13 cellular contexts compared by ENCODE assay signal in genomic region chr4:4578981-4579380, GRCh38.
"Had no signal": no experiment of that assay in that cellular context is flagged by ENCODE, and none has a peak within 500 bp of the region (broad histone marks: within the 10 kb centered on the region; RNA-seq: fewer than 3 reads in every experiment).

No MANE protein-coding gene starts in this region.

- DNase-seq: activated CD4-positive, alpha-beta memory T cell treated with anti-CD3 and anti-CD28 coated beads, Interleukin-2, amount 10 ng/mL, durations not matched to agents 7 days and 5 days; activated CD8-positive, alpha-beta memory T cell treated with anti-CD3 and anti-CD28 coated beads, Interleukin-2, amount 50 U/mL, for 4 hours; activated gamma-delta T cell treated with Interleukin-2 at 50 U/mL for 16 hours; activated naive CD8-positive, alpha-beta T cell treated with anti-CD3 and anti-CD28 coated beads for 36 hours; activated T-cell treated with anti-CD3 and anti-CD28 coated beads, Interleukin-2, amount 50 U/mL, for 72 hours; brain microvascular endothelial cell; dermis blood vessel endothelial cell; left colon; pancreas; stimulated activated CD4-positive, alpha-beta T cell treated with anti-CD3 and anti-CD28 coated beads, Interleukin-4, amount 100 ng/mL, for 4 hours; stimulated activated naive CD8-positive, alpha-beta T cell treated with anti-CD3 and anti-CD28 coated beads, Interleukin-15, amount 100 ng/mL, for 72 hours; T-helper 9 cell had no signal

- H3K27me3 Mint-ChIP-seq: activated naive CD8-positive, alpha-beta T cell treated with anti-CD3 and anti-CD28 coated beads for 36 hours; stimulated activated naive CD8-positive, alpha-beta T cell treated with anti-CD3 and anti-CD28 coated beads, Interleukin-15, amount 100 ng/mL, for 72 hours had no signal

- H3K4me3 Mint-ChIP-seq: activated CD4-positive, alpha-beta memory T cell treated with anti-CD3 and anti-CD28 coated beads, Interleukin-2, amount 10 ng/mL, durations not matched to agents 7 days and 5 days; activated naive CD8-positive, alpha-beta T cell treated with anti-CD3 and anti-CD28 coated beads for 36 hours; activated T-cell treated with anti-CD3 and anti-CD28 coated beads, Interleukin-2, amount 50 U/mL, for 72 hours; stimulated activated naive CD8-positive, alpha-beta T cell treated with anti-CD3 and anti-CD28 coated beads, Interleukin-15, amount 100 ng/mL, for 72 hours had no signal

- H3K27ac ChIP-seq: brain microvascular endothelial cell, pancreas had no signal

- H3K9me3 Mint-ChIP-seq: activated CD4-positive, alpha-beta memory T cell treated with anti-CD3 and anti-CD28 coated beads, Interleukin-2, amount 10 ng/mL, durations not matched to agents 7 days and 5 days; activated naive CD8-positive, alpha-beta T cell treated with anti-CD3 and anti-CD28 coated beads for 36 hours; activated T-cell treated with anti-CD3 and anti-CD28 coated beads, Interleukin-2, amount 50 U/mL, for 72 hours; stimulated activated naive CD8-positive, alpha-beta T cell treated with anti-CD3 and anti-CD28 coated beads, Interleukin-15, amount 100 ng/mL, for 72 hours had no signal

- H3K4me1 ChIP-seq: pancreas had no signal

- H3K9me3 ChIP-seq: pancreas had no signal

- H3K27me3 ChIP-seq: brain microvascular endothelial cell, pancreas had no signal

- ATAC-seq: activated T-cell treated with anti-CD3 and anti-CD28 coated beads, Interleukin-2, amount 50 U/mL, for 72 hours; esophagus mucosa; left colon; pancreas; stimulated activated naive CD8-positive, alpha-beta T cell treated with anti-CD3 and anti-CD28 coated beads, Interleukin-15, amount 100 ng/mL, for 72 hours had no signal

- H3K27ac Mint-ChIP-seq: activated CD4-positive, alpha-beta memory T cell treated with anti-CD3 and anti-CD28 coated beads, Interleukin-2, amount 10 ng/mL, durations not matched to agents 7 days and 5 days; activated naive CD8-positive, alpha-beta T cell treated with anti-CD3 and anti-CD28 coated beads for 36 hours; activated T-cell treated with anti-CD3 and anti-CD28 coated beads, Interleukin-2, amount 50 U/mL, for 72 hours; stimulated activated naive CD8-positive, alpha-beta T cell treated with anti-CD3 and anti-CD28 coated beads, Interleukin-15, amount 100 ng/mL, for 72 hours had no signal

- H3K36me3 ChIP-seq: brain microvascular endothelial cell, pancreas had no signal

- H3K4me3 ChIP-seq: pancreas had no signal
